Comparison of ENCODE assay signal across 13 cellular contexts in the genomic region with DNA sequence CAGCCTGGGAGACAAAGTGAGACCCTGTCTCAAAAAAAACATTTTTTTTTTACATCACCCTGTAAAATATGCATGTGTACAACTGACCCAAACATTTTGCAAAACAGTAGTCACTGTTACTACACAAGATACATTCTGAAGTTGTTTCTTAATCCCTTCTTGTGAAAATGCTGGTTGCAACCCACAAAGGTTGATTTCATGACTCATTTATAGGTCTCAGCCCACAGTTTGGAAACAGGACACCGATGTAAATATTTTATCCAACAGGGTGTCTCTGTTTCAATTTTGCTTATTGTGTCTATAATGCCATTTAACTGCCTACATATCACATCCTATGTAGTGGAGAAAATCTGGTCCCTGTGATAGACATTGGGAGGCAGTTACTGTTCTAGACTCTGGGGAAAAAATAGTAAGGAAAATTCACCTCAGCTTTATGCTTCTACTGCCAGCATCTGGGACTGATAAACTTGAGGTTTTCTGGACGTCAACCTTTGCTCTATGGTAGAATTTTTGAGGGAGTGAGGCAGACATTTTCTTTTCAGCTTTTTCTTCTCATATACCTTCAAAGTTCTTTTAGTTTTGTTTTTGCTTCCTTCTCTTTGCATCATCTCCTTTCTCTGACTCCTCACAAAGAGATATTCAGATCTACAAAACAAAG.
A peak's percentile ranks its signal among the peaks of the same experiment; 100 is the strongest.
DNase-seq lines count a peak whose midpoint lies in the region; TF ChIP-seq lines count a peak whose summit lies in the region.
"Had no signal": no experiment of that assay in that cellular context is flagged by ENCODE, and none has a peak within 500 bp of the region (broad histone marks: within the 10 kb centered on the region; RNA-seq: fewer than 3 reads in every experiment).

No MANE protein-coding gene starts in this region.

- peaks cover 2% of the 10 kb centered on the region for H3K36me3 Mint-ChIP-seq in activated naive CD4-positive, alpha-beta T cell treated with anti-CD3 and anti-CD28 coated beads, Interleukin-2, amount 10 ng/mL, durations not matched to agents 7 days and 5 days
- peaks cover under 1% of the 10 kb centered on the region for H3K36me3 Mint-ChIP-seq in stimulated activated naive CD8-positive, alpha-beta T cell treated with anti-CD3 and anti-CD28 coated beads, Interleukin-15, Interleukin-2, amounts not matched to agents 100 ng/mL and 50 ng/mL, for 24 hours (ENCODE audit: low read depth)

- peak overlapping the region; percentile 90 for H3K4me3 Mint-ChIP-seq in activated naive CD4-positive, alpha-beta T cell treated with anti-CD3 and anti-CD28 coated beads, Interleukin-2, amount 10 ng/mL, durations not matched to agents 7 days and 5 days
- H3K4me3 Mint-ChIP-seq in stimulated activated naive CD8-positive, alpha-beta T cell treated with anti-CD3 and anti-CD28 coated beads, Interleukin-15, Interleukin-2, amounts not matched to agents 100 ng/mL and 50 ng/mL, for 24 hours = peak overlapping the region; percentile 45

- no peak overlapping the region for H3K4me3 ChIP-seq in choroid plexus epithelial cell (ENCODE audit: low read depth, low read length)
- H3K4me3 ChIP-seq: suprapubic skin had no signal

- peaks cover 47% of the 10 kb centered on the region for H3K4me1 Mint-ChIP-seq in activated naive CD4-positive, alpha-beta T cell treated with anti-CD3 and anti-CD28 coated beads, Interleukin-2, amount 10 ng/mL, durations not matched to agents 7 days and 5 days
- peaks cover 47% of the 10 kb centered on the region for H3K4me1 Mint-ChIP-seq in stimulated activated naive CD8-positive, alpha-beta T cell treated with anti-CD3 and anti-CD28 coated beads, Interleukin-15, Interleukin-2, amounts not matched to agents 100 ng/mL and 50 ng/mL, for 24 hours (ENCODE audit: low read depth)

- no peaks in the 10 kb centered on the region for H3K9me3 Mint-ChIP-seq in activated naive CD4-positive, alpha-beta T cell treated with anti-CD3 and anti-CD28 coated beads, Interleukin-2, amount 10 ng/mL, durations not matched to agents 7 days and 5 days
- no peaks in the 10 kb centered on the region for H3K9me3 Mint-ChIP-seq in stimulated activated naive CD8-positive, alpha-beta T cell treated with anti-CD3 and anti-CD28 coated beads, Interleukin-15, Interleukin-2, amounts not matched to agents 100 ng/mL and 50 ng/mL, for 24 hours
- H3K9me3 Mint-ChIP-seq: IgD-negative memory B cell had no signal

- peak overlapping the region; percentile 88 for H3K27ac Mint-ChIP-seq in activated naive CD4-positive, alpha-beta T cell treated with anti-CD3 and anti-CD28 coated beads, Interleukin-2, amount 10 ng/mL, durations not matched to agents 7 days and 5 days
- peak overlapping the region; percentile 71 for H3K27ac Mint-ChIP-seq in stimulated activated naive CD8-positive, alpha-beta T cell treated with anti-CD3 and anti-CD28 coated beads, Interleukin-15, Interleukin-2, amounts not matched to agents 100 ng/mL and 50 ng/mL, for 24 hours

- no peak overlapping the region for H3K27ac ChIP-seq in RWPE1
- H3K27ac ChIP-seq: C4-2B, suprapubic skin had no signal

- no peak for DNase-seq in activated naive CD4-positive, alpha-beta T cell treated with anti-CD3 and anti-CD28 coated beads, Interleukin-2, amount 10 ng/mL, durations not matched to agents 7 days and 5 days
- no peak for DNase-seq in activated naive CD4-positive, alpha-beta T cell treated with Interleukin-2 at 50 U/mL for 16 hours
- DNase-seq in RWPE1 (ENCODE audit: low spot score) = peak; percentile 21
- DNase-seq in choroid plexus epithelial cell (ENCODE audit: low read depth) = peak; percentile 91
- no peak for DNase-seq in MV-4-11 (lab: John Stamatoyannopoulos, UW)
- DNase-seq in hepatic stellate cell (ENCODE audit: low spot score) = no peak
- no peak for DNase-seq in islet precursor cell
- DNase-seq: NCI-H345; stimulated activated CD4-positive, alpha-beta T cell treated with anti-CD3 and anti-CD28 coated beads, Interleukin-4, amount 100 ng/mL, for 24 hours had no signal

- CTCF ChIA-PET in activated naive CD4-positive, alpha-beta T cell treated with anti-CD3 and anti-CD28 coated beads, Interleukin-2, amount 10 ng/mL, durations not matched to agents 7 days and 5 days (lab: Charles Lee) = no interaction called here
- CTCF ChIA-PET in RWPE1 (lab: Yijun Ruan, JAX) = interaction anchor here (0.6 kb wide), 1 partner anchor 1171 kb away, joined by 3 read pairs; no protein-coding TSS in a partner anchor

- POLR2A ChIA-PET in RWPE1 (lab: Yijun Ruan, JAX; ENCODE audit: low non-redundant PET) = no interaction called here

- H3K27me3 Mint-ChIP-seq in activated naive CD4-positive, alpha-beta T cell treated with anti-CD3 and anti-CD28 coated beads, Interleukin-2, amount 10 ng/mL, durations not matched to agents 7 days and 5 days = no peaks in the 10 kb centered on the region
- no peaks in the 10 kb centered on the region for H3K27me3 Mint-ChIP-seq in stimulated activated naive CD8-positive, alpha-beta T cell treated with anti-CD3 and anti-CD28 coated beads, Interleukin-15, Interleukin-2, amounts not matched to agents 100 ng/mL and 50 ng/mL, for 24 hours
- H3K27me3 Mint-ChIP-seq: IgD-negative memory B cell had no signal

- no peak for TF ChIP-seq CTCF in RWPE1 (conservative IDR thresholded peaks at IDR 0.05; ENCODE audit: low read depth)
- no peak for TF ChIP-seq CTCF in choroid plexus epithelial cell (conservative IDR thresholded peaks at IDR 0.05; ENCODE audit: low read depth, low read length)

Comparison
In these comparisons a context has a peak if more than half of its experiments do, and no peak if none do; other contexts are left out.
1. DNase-seq: peak in RWPE1 (single experiment) and choroid plexus epithelial cell (single experiment); none in activated naive CD4-positive, alpha-beta T cell treated with anti-CD3 and anti-CD28 coated beads, Interleukin-2, amount 10 ng/mL, durations not matched to agents 7 days and 5 days (single experiment), activated naive CD4-positive, alpha-beta T cell treated with Interleukin-2 at 50 U/mL for 16 hours (single experiment), MV-4-11 (single experiment), hepatic stellate cell (single experiment) and islet precursor cell (single experiment).